In genomic region chr4:126264839-126265238, GRCh38 we compare ENCODE assay signal across 20 cellular contexts.
DNase-seq lines count a peak whose midpoint lies in the region; ATAC-seq and TF ChIP-seq lines count a peak whose summit lies in the region.
"Had no signal": no experiment of that assay in that cellular context is flagged by ENCODE, and none has a peak within 500 bp of the region (broad histone marks: within the 10 kb centered on the region; RNA-seq: fewer than 3 reads in every experiment).

No MANE protein-coding gene starts in this region.

- H3K9me3 ChIP-seq in IMR-90 (ENCODE audit: control insufficient read depth, insufficient read depth, low read length), result no peaks in the 10 kb centered on the region
- peaks cover 24% of the 10 kb centered on the region; the same call in 1 of the 2 replicates for H3K9me3 ChIP-seq in Karpas-422 (ENCODE audit: low read length)
- H3K9me3 ChIP-seq: esophagus muscularis mucosa, tibial artery had no signal

- in situ Hi-C loops in IMR-90 (cut with MboI; ENCODE audit: low sequenced_read_pairs), result no loop called here
- in situ Hi-C loops in astrocyte of the spinal cord (cut with HindIII; ENCODE audit: low sequenced_read_pairs), result no loop called here

- dilution Hi-C loops in IMR-90 (cut with HindIII; ENCODE audit: low sequenced_read_pairs, unreplicated experiment), result no loop called here

- H3K27ac ChIP-seq in IMR-90 (ENCODE audit: insufficient read depth, low read length) (no peak overlapping the region), Karpas-422 (ENCODE audit: low read length) (no peak overlapping the region)
- H3K27ac ChIP-seq: esophagus muscularis mucosa, neural progenitor cell, tibial artery had no signal

- no peak overlapping the region for H3K56ac ChIP-seq in IMR-90 (ENCODE audit: extremely low read depth, insufficient read depth, low read length)

- H4K8ac ChIP-seq in IMR-90 (ENCODE audit: low read depth in 2 of 2, low read length in 2 of 2), result no peak overlapping the region

- H3K4ac ChIP-seq in IMR-90 (ENCODE audit: low read depth, low read length), result no peak overlapping the region

- H3K36me3 ChIP-seq in IMR-90 (ENCODE audit: control insufficient read depth, insufficient read depth, low read length), result no peaks in the 10 kb centered on the region
- H3K36me3 ChIP-seq in Karpas-422 (ENCODE audit: insufficient read depth, low read length), result no peaks in the 10 kb centered on the region
- H3K36me3 ChIP-seq: esophagus muscularis mucosa, neural progenitor cell, tibial artery had no signal

- TF ChIP-seq RAD21 in IMR-90 (IDR thresholded peaks at IDR 0.05; ENCODE audit: low read length), result no peak

- TF ChIP-seq CTCF in AG04449 (IDR thresholded peaks at IDR 0.05; ENCODE audit: insufficient read depth, low read length, missing control alignments) (no peak), IMR-90 (conservative IDR thresholded peaks at IDR 0.05; ENCODE audit: low read depth, low read length) (no peak), astrocyte of the spinal cord (IDR thresholded peaks at IDR 0.05; ENCODE audit: low read depth, low read length) (no peak)

- no peaks in the 10 kb centered on the region for H3K9me2 ChIP-seq in Karpas-422 (replicated peaks; ENCODE audit: insufficient read depth, low read length)

- BruUV-seq in IMR-90 (replicated peaks; lab: Mats Ljungman, UMichigan), result no TSS peak

- H2AFZ ChIP-seq in IMR-90 (replicated peaks; ENCODE audit: low read length, poor library complexity), result no peak overlapping the region
- no peak overlapping the region for H2AFZ ChIP-seq in Karpas-422 (ENCODE audit: low read length)
- H2AFZ ChIP-seq: GM23338, neural progenitor cell had no signal

- intact Hi-C loops in IMR-90 (cut with micrococcal nuclease), result no loop called here

- H2BK20ac ChIP-seq in IMR-90 (ENCODE audit: low read depth, low read length), result no peak overlapping the region

- H2BK15ac ChIP-seq in IMR-90 (ENCODE audit: low read depth, low read length), result no peak overlapping the region

- H3K4me2 ChIP-seq in IMR-90 (ENCODE audit: low read depth, low read length), result no peak overlapping the region
- H3K4me2 ChIP-seq in Karpas-422 (ENCODE audit: low read depth, low read length, poor library complexity, severe bottlenecking), result no peak overlapping the region
- H3K4me2 ChIP-seq: GM23338, neural progenitor cell had no signal

- H3K27me3 ChIP-seq in IMR-90 (ENCODE audit: control insufficient read depth, insufficient read depth, low read length) (no peaks in the 10 kb centered on the region), Karpas-422 (ENCODE audit: low read length) (no peaks in the 10 kb centered on the region)
- H3K27me3 ChIP-seq: esophagus muscularis mucosa, neural progenitor cell, tibial artery had no signal

- H3K4me3 ChIP-seq in AG04449 (ENCODE audit: low read depth, low read length), result no peak overlapping the region
- H3K4me3 ChIP-seq in IMR-90 (ENCODE audit: insufficient read depth, low read depth, low read length), result no peak overlapping the region
- no peak overlapping the region for H3K4me3 ChIP-seq in astrocyte of the spinal cord (ENCODE audit: low read depth, low read length)
- no peak overlapping the region for H3K4me3 ChIP-seq in Karpas-422 (ENCODE audit: low read length)
- H3K4me3 ChIP-seq: esophagus muscularis mucosa, GM23338, neural progenitor cell, tibial artery had no signal

- CTCF ChIA-PET in AG04449 (lab: Yijun Ruan, JAX) (interaction anchor here (1.0 kb wide), 1 partner anchor 40 kb away, joined by 3 read pairs; no protein-coding TSS in a partner anchor), IMR-90 (lab: Yijun Ruan, JAX) (no interaction called here)

- no peaks in the 10 kb centered on the region for H3K9me1 ChIP-seq in IMR-90 (ENCODE audit: insufficient read depth, low read length)

- H3K23ac ChIP-seq in IMR-90 (ENCODE audit: low read depth, low read length), result no peak overlapping the region

- no peak overlapping the region for H2BK120ac ChIP-seq in IMR-90 (ENCODE audit: low read depth, low read length)

- no peaks in the 10 kb centered on the region for H3K79me1 ChIP-seq in IMR-90 (ENCODE audit: low read depth in 1 of 2, low read length in 2 of 2)

- H3K9ac ChIP-seq in IMR-90 (ENCODE audit: low read depth, low read length) (no peak overlapping the region), Karpas-422 (ENCODE audit: low read length) (no peak overlapping the region)
- H3K9ac ChIP-seq: neural progenitor cell had no signal

- peak; percentile 31 for DNase-seq in AG04449 (ENCODE audit: low read depth, low spot score)
- DNase-seq in IMR-90, result peak; percentile 59
- DNase-seq in astrocyte of the spinal cord (ENCODE audit: low read depth, low spot score), result peak; percentile 50
- peak; percentile 78 for DNase-seq in iris pigment epithelial cell (ENCODE audit: low read depth)
- no peak for DNase-seq in activated CD4-positive, alpha-beta T cell treated with anti-CD3 and anti-CD28 coated beads for 48 hours
- no peak for DNase-seq in Karpas-422
- no peak for DNase-seq in activated CD8-positive, alpha-beta memory T cell treated with anti-CD3 and anti-CD28 coated beads, Interleukin-2, amount 50 U/mL, for 48 hours
- DNase-seq in NCI-H1092 (lab: John Stamatoyannopoulos, UW), result no peak
- DNase-seq: activated naive CD4-positive, alpha-beta T cell treated with anti-CD3 and anti-CD28 coated beads, Interleukin-2, amount 50 U/mL, for 16 hours; CD4-positive, alpha-beta memory T cell; effector CD4-positive, alpha-beta T cell; left colon; NCI-H187; stimulated activated naive CD4-positive, alpha-beta T cell; SW 1271; tibial artery had no signal

- H3K14ac ChIP-seq in IMR-90 (replicated peaks; ENCODE audit: low read depth, low read length), result no peak overlapping the region

- no peak overlapping the region for H4K91ac ChIP-seq in IMR-90 (ENCODE audit: insufficient read depth, low read depth, low read length)

- POLR2A ChIA-PET in AG04449 (lab: Yijun Ruan, JAX) (no interaction called here), IMR-90 (lab: Charles Lee; ENCODE audit: unreplicated experiment) (no interaction called here)

- H3K79me2 ChIP-seq in Karpas-422 (ENCODE audit: low read length), result no peaks in the 10 kb centered on the region

- H4K20me1 ChIP-seq in IMR-90 (ENCODE audit: insufficient read depth, low read length) (no peaks in the 10 kb centered on the region), Karpas-422 (ENCODE audit: insufficient read depth, low read depth, low read length) (no peaks in the 10 kb centered on the region)

- peaks cover 2% of the 10 kb centered on the region for H3K4me1 ChIP-seq in IMR-90 (ENCODE audit: control insufficient read depth, insufficient read depth, low read length)
- no peaks in the 10 kb centered on the region for H3K4me1 ChIP-seq in Karpas-422 (ENCODE audit: low read length)
- H3K4me1 ChIP-seq: neural progenitor cell, tibial artery had no signal

- no peak overlapping the region for H2BK5ac ChIP-seq in IMR-90 (ENCODE audit: low read depth, low read length, poor library complexity, severe bottlenecking)

- peak; percentile 61 for ATAC-seq in IMR-90 (ENCODE audit: low read depth)
- ATAC-seq: GM23338, HepG2, left colon had no signal

- no peak overlapping the region for H4K5ac ChIP-seq in IMR-90 (ENCODE audit: low read depth, low read length)

- H3K18ac ChIP-seq in IMR-90 (ENCODE audit: low read depth, low read length), result no peak overlapping the region

- TF ChIP-seq POLR2A in IMR-90 (IDR thresholded peaks at IDR 0.05; ENCODE audit: low read depth, low read length), result no peak

- H2AK5ac ChIP-seq in IMR-90 (ENCODE audit: low read depth, low read length), result no peak overlapping the region

- H2AK9ac ChIP-seq in IMR-90 (replicated peaks; ENCODE audit: low read depth, low read length, poor library complexity), result no peak overlapping the region

TF ChIP-seq in IMR-90, 13 proteins besides CTCF, POLR2A, EP300 and RAD21:
- TF ChIP-seq BHLHE40 (IDR thresholded peaks at IDR 0.05; ENCODE audit: low read depth, low read length) (no peak), MAFK (IDR thresholded peaks at IDR 0.05; ENCODE audit: low read depth, low read length) (peak; percentile 25; the same call in 1 of the 2 replicates)

Comparison
In these comparisons a context has a peak if more than half of its experiments do, and no peak if none do; other contexts are left out.
1. DNase-seq: peak in AG04449 (single experiment), IMR-90 (single experiment), astrocyte of the spinal cord (single experiment) and iris pigment epithelial cell (single experiment); none in activated CD4-positive, alpha-beta T cell treated with anti-CD3 and anti-CD28 coated beads for 48 hours (single experiment), Karpas-422 (single experiment), activated CD8-positive, alpha-beta memory T cell treated with anti-CD3 and anti-CD28 coated beads, Interleukin-2, amount 50 U/mL, for 48 hours (single experiment) and NCI-H1092 (single experiment).